Comparison of ENCODE assay signal across 13 cellular contexts in genomic region chr14:75675265-75675960, GRCh38. TPM values are rescaled to one million over a fixed set of nuclear protein-coding genes. Genes with fewer than 3 reads are reported as not detected.
DNase-seq lines count a peak whose midpoint lies in the region; ATAC-seq lines count a peak whose summit lies in the region.
"Had no signal": no experiment of that assay in that cellular context is flagged by ENCODE, and none has a peak within 500 bp of the region (broad histone marks: within the 10 kb centered on the region; RNA-seq: fewer than 3 reads in every experiment).

No MANE protein-coding gene starts in this region.

- no peak overlapping the region for H3K23ac ChIP-seq in mesenchymal stem cell (ENCODE audit: low read length in 2 of 2)

- H3K27me3 Mint-ChIP-seq in activated T-helper 1 cell treated with anti-CD3 and anti-CD28 coated beads, Interleukin-12 subunit alpha, Interleukin-12 subunit beta, Interleukin-2, Interleukin-4 antibody, amounts not matched to agents 30 ng/mL and 10 ng/mL and 1 ng/mL, durations not matched to agents 14 hours and 24 hours and 36 hours (ENCODE audit: insufficient read depth) = no peaks in the 10 kb centered on the region

- peaks cover 23% of the 10 kb centered on the region for H3K36me3 Mint-ChIP-seq in activated T-helper 1 cell treated with anti-CD3 and anti-CD28 coated beads, Interleukin-12 subunit alpha, Interleukin-12 subunit beta, Interleukin-2, Interleukin-4 antibody, amounts not matched to agents 30 ng/mL and 10 ng/mL and 1 ng/mL, durations not matched to agents 14 hours and 24 hours and 36 hours (ENCODE audit: low read depth)

- no peak overlapping the region for H3K14ac ChIP-seq in mesenchymal stem cell (ENCODE audit: low read length in 2 of 2)

- no peak overlapping the region for H2AK5ac ChIP-seq in mesenchymal stem cell (ENCODE audit: low read length, severe bottlenecking)

- H2BK15ac ChIP-seq in mesenchymal stem cell (ENCODE audit: low read depth, poor library complexity, severe bottlenecking) = no peak overlapping the region

- no peak overlapping the region for H3K18ac ChIP-seq in mesenchymal stem cell (ENCODE audit: low read depth in 1 of 2, low read length in 2 of 2)

- H3K4me1 Mint-ChIP-seq in activated T-helper 1 cell treated with anti-CD3 and anti-CD28 coated beads, Interleukin-12 subunit alpha, Interleukin-12 subunit beta, Interleukin-2, Interleukin-4 antibody, amounts not matched to agents 30 ng/mL and 10 ng/mL and 1 ng/mL, durations not matched to agents 14 hours and 24 hours and 36 hours (ENCODE audit: low read depth) = peaks cover 8% of the 10 kb centered on the region
- H3K4me1 Mint-ChIP-seq: nephron had no signal

- H3K27ac Mint-ChIP-seq in activated T-helper 1 cell treated with anti-CD3 and anti-CD28 coated beads, Interleukin-12 subunit alpha, Interleukin-12 subunit beta, Interleukin-2, Interleukin-4 antibody, amounts not matched to agents 30 ng/mL and 10 ng/mL and 1 ng/mL, durations not matched to agents 14 hours and 24 hours and 36 hours = no peak overlapping the region
- H3K27ac Mint-ChIP-seq: nephron had no signal

- ATAC-seq in GM21825 (IDR thresholded peaks at IDR 0.05; ENCODE audit: unreplicated experiment) = no peak
- ATAC-seq: activated CD4-positive, CD25-positive, alpha-beta regulatory T cell treated with anti-CD3 and anti-CD28 coated beads, Interleukin-2, amount 50 U/mL, for 24 hours had no signal

- DNase-seq in ELR (ENCODE audit: low read depth) = peak; percentile 19
- DNase-seq in KBM-7 = peak; percentile 46
- DNase-seq in astrocyte of the hippocampus (ENCODE audit: low read depth, low spot score) = peak; percentile 41
- DNase-seq in mesenchymal stem cell = peak; percentile 11
- DNase-seq in UCSD-AML1 (lab: John Stamatoyannopoulos, UW; ENCODE audit: unreplicated experiment) = no peak
- DNase-seq in activated T-helper 1 cell treated with anti-CD3 and anti-CD28 coated beads, Interleukin-12 subunit alpha, Interleukin-12 subunit beta, Interleukin-2, Interleukin-4 antibody, amounts not matched to agents 30 ng/mL and 10 ng/mL and 1 ng/mL, durations not matched to agents 14 hours and 24 hours and 36 hours (ENCODE audit: low spot score) = no peak
- DNase-seq: adrenal gland, GF-D8, NCI-H187, small intestine had no signal

- H3K9ac ChIP-seq in mesenchymal stem cell (ENCODE audit: low read length) = no peak overlapping the region

- H3K79me1 ChIP-seq in mesenchymal stem cell (replicated peaks; ENCODE audit: low read length, poor library complexity, severe bottlenecking) = peaks cover 14% of the 10 kb centered on the region

- no peak overlapping the region for H2AFZ ChIP-seq in mesenchymal stem cell (ENCODE audit: low read depth, low read length)

- H3K9me3 ChIP-seq in mesenchymal stem cell (ENCODE audit: control insufficient read depth, low read length) = peaks cover under 1% of the 10 kb centered on the region
- H3K9me3 ChIP-seq: adrenal gland had no signal

- no peak overlapping the region for H3K27ac ChIP-seq in mesenchymal stem cell (ENCODE audit: low read length, poor library complexity, severe bottlenecking)
- H3K27ac ChIP-seq: adrenal gland had no signal

- H4K91ac ChIP-seq in mesenchymal stem cell (ENCODE audit: low read length) = no peak overlapping the region

- H3K4me1 ChIP-seq in mesenchymal stem cell (ENCODE audit: control insufficient read depth, insufficient read depth, low read depth, low read length) = no peaks in the 10 kb centered on the region
- H3K4me1 ChIP-seq: adrenal gland had no signal

- H4K8ac ChIP-seq in mesenchymal stem cell (ENCODE audit: low read length) = no peak overlapping the region

- no peaks in the 10 kb centered on the region for H3K27me3 ChIP-seq in mesenchymal stem cell (ENCODE audit: control insufficient read depth in 1 of 2, insufficient read depth in 1 of 2, low read length in 2 of 2)
- H3K27me3 ChIP-seq: adrenal gland had no signal

- no peak overlapping the region for H2BK12ac ChIP-seq in mesenchymal stem cell (ENCODE audit: low read length in 2 of 2)

- no peak overlapping the region for H3K4ac ChIP-seq in mesenchymal stem cell (ENCODE audit: low read depth in 1 of 2, low read length in 2 of 2)

- no peak overlapping the region for H3K4me3 ChIP-seq in mesenchymal stem cell (ENCODE audit: insufficient read depth in 1 of 2, low read depth in 1 of 2, low read length in 2 of 2)
- H3K4me3 ChIP-seq: adrenal gland had no signal

- intact Hi-C loops in activated T-helper 1 cell treated with anti-CD3 and anti-CD28 coated beads, Interleukin-12 subunit alpha, Interleukin-12 subunit beta, Interleukin-2, Interleukin-4 antibody, amounts not matched to agents 30 ng/mL and 10 ng/mL and 1 ng/mL, durations not matched to agents 14 hours and 24 hours and 36 hours (cut with micrococcal nuclease) = no loop called here

- H3K4me2 ChIP-seq in mesenchymal stem cell (ENCODE audit: low read length, poor library complexity, severe bottlenecking) = no peak overlapping the region

- peaks cover 0 to 22% of the 10 kb centered on the region in 2 experiments for H3K36me3 ChIP-seq in mesenchymal stem cell (ENCODE audit: control insufficient read depth in 1 of 2, insufficient read depth in 2 of 2, low read depth in 1 of 2, low read length in 2 of 2)

- H3K9me3 Mint-ChIP-seq in activated T-helper 1 cell treated with anti-CD3 and anti-CD28 coated beads, Interleukin-12 subunit alpha, Interleukin-12 subunit beta, Interleukin-2, Interleukin-4 antibody, amounts not matched to agents 30 ng/mL and 10 ng/mL and 1 ng/mL, durations not matched to agents 14 hours and 24 hours and 36 hours = no peaks in the 10 kb centered on the region

- H3K4me3 Mint-ChIP-seq in activated T-helper 1 cell treated with anti-CD3 and anti-CD28 coated beads, Interleukin-12 subunit alpha, Interleukin-12 subunit beta, Interleukin-2, Interleukin-4 antibody, amounts not matched to agents 30 ng/mL and 10 ng/mL and 1 ng/mL, durations not matched to agents 14 hours and 24 hours and 36 hours = no peak overlapping the region
- H3K4me3 Mint-ChIP-seq: nephron had no signal

- in situ Hi-C loops in KBM-7 (cut with MboI; ENCODE audit: low pct_unique_long_range_greater_than_20kb, low sequenced_read_pairs) = no loop called here

- no peak overlapping the region for H2BK5ac ChIP-seq in mesenchymal stem cell (ENCODE audit: low read depth, low read length, poor library complexity, severe bottlenecking)

- 66% methylated on average over 2 of the region's 2 CpGs for WGBS in mesenchymal stem cell

- no peak overlapping the region for H2BK120ac ChIP-seq in mesenchymal stem cell (ENCODE audit: low read depth, low read length)

RNA-seq across cellular contexts. Expression of gene TTLL5, which starts 14.4 kb away (rescaled TPM):
- 18.6 TPM for polyA plus RNA-seq in mesenchymal stem cell (2013, experiment 1 of 2)
- 17.5 TPM for polyA plus RNA-seq in mesenchymal stem cell (2013, experiment 2 of 2)
- 36.2 and 39.0 TPM in 2 replicates for total RNA-seq in activated T-helper 1 cell treated with anti-CD3 and anti-CD28 coated beads, Interleukin-12 subunit alpha, Interleukin-12 subunit beta, Interleukin-2, Interleukin-4 antibody, amounts not matched to agents 30 ng/mL and 10 ng/mL and 1 ng/mL, durations not matched to agents 14 hours and 24 hours and 36 hours

RNA-seq across cellular contexts. Expression of gene ERG28, which starts 14.7 kb away (rescaled TPM):
- 84.7 TPM for polyA plus RNA-seq in mesenchymal stem cell (2013, experiment 1 of 2)
- 84.6 TPM for polyA plus RNA-seq in mesenchymal stem cell (2013, experiment 2 of 2)
- 17.5 and 17.8 TPM in 2 replicates for total RNA-seq in activated T-helper 1 cell treated with anti-CD3 and anti-CD28 coated beads, Interleukin-12 subunit alpha, Interleukin-12 subunit beta, Interleukin-2, Interleukin-4 antibody, amounts not matched to agents 30 ng/mL and 10 ng/mL and 1 ng/mL, durations not matched to agents 14 hours and 24 hours and 36 hours

Comparison
In these comparisons a context has a peak if more than half of its experiments do, and no peak if none do; other contexts are left out.
1. DNase-seq: peak in ELR (single experiment), KBM-7 (single experiment), astrocyte of the hippocampus (single experiment) and mesenchymal stem cell (single experiment); none in UCSD-AML1 (single experiment) and activated T-helper 1 cell treated with anti-CD3 and anti-CD28 coated beads, Interleukin-12 subunit alpha, Interleukin-12 subunit beta, Interleukin-2, Interleukin-4 antibody, amounts not matched to agents 30 ng/mL and 10 ng/mL and 1 ng/mL, durations not matched to agents 14 hours and 24 hours and 36 hours (single experiment).